In the genomic region with DNA sequence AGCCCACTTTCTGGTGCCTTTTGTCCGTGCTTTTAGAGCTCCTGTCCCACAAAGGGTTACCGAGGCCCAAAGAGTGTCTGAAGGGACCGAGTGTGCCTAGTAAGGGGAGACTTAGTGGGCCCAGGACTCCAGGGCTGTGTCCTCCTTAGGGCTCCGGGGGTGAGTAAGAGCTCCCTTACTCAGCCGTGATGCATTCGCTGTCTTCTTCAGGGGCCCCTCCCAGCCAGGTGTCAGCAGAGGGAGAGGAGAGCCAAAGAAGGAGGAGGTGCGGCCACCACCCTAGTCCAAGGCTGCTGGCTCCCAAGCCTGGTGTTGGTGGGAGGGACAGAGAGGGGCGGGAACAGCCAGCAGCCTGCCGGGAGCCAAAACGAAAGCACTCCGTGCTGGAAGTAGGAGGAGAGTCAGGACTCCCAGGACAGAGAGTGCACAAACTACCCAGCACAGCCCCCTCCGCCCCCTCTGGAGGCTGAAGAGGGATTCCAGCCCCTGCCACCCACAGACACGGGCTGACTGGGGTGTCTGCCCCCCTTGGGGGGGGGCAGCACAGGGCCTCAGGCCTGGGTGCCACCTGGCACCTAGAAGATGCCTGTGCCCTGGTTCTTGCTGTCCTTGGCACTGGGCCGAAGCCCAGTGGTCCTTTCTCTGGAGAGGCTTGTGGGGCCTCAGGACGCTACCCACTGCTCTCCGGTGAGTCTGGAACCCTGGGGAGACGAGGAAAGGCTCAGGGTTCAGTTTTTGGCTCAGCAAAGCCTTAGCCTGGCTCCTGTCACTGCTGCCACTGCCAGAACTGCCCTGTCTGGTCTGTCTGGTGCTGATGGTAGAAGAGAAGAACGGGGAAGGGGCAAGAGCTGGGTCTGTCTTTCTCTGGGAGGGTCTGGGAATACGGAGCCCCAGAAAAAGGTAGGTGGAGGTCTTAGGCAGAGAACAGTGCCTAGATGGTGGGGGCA, we compare ENCODE assay signal across 8 cellular contexts. TPM values are rescaled to one million over a fixed set of nuclear protein-coding genes. Genes with fewer than 3 reads are reported as not detected.
A peak's percentile ranks its signal among the peaks of the same experiment; 100 is the strongest.
DNase-seq lines count a peak whose midpoint lies in the region; ATAC-seq and TF ChIP-seq lines count a peak whose summit lies in the region.

A gene with protein sequence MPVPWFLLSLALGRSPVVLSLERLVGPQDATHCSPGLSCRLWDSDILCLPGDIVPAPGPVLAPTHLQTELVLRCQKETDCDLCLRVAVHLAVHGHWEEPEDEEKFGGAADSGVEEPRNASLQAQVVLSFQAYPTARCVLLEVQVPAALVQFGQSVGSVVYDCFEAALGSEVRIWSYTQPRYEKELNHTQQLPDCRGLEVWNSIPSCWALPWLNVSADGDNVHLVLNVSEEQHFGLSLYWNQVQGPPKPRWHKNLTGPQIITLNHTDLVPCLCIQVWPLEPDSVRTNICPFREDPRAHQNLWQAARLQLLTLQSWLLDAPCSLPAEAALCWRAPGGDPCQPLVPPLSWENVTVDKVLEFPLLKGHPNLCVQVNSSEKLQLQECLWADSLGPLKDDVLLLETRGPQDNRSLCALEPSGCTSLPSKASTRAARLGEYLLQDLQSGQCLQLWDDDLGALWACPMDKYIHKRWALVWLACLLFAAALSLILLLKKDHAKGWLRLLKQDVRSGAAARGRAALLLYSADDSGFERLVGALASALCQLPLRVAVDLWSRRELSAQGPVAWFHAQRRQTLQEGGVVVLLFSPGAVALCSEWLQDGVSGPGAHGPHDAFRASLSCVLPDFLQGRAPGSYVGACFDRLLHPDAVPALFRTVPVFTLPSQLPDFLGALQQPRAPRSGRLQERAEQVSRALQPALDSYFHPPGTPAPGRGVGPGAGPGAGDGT (plus strand): TSS at position 365 of the 947 bp plus-strand sequence. CDS start 218 bp downstream, at position 583.

- no peak for TF ChIP-seq CTCF in WERI-Rb-1 (IDR thresholded peaks at IDR 0.05; ENCODE audit: low read depth, low read length)

- H3K27me3 ChIP-seq in WERI-Rb-1 (ENCODE audit: insufficient read depth, low read depth, severe bottlenecking), result no peaks in the 10 kb centered on the region

- H3K36me3 ChIP-seq in WERI-Rb-1, result no peaks in the 10 kb centered on the region

- H3K4me3 ChIP-seq in WERI-Rb-1 (ENCODE audit: low read depth, low read length), result peak within 1 kb of the TSS; percentile 63

- ATAC-seq in left colon (peak; percentile 88), HG03460 (IDR thresholded peaks at IDR 0.05; ENCODE audit: unreplicated experiment) (no peak)

- intact Hi-C loops in left colon (cut with DNase I, micrococcal nuclease), result loop anchor here in 1 of 2 donors (10.0 kb wide), 1 partner anchor 62 kb away; no protein-coding TSS in a partner anchor

- DNase-seq in EH (ENCODE audit: low read depth) (peak; percentile 91), NCI-H146 treated with DMSO at 0.1 percent for 48 hours (lab: John Stamatoyannopoulos, UW; ENCODE audit: unreplicated experiment) (peak; percentile 63), WERI-Rb-1 (peak; percentile 92), dermis microvascular lymphatic vessel endothelial cell (ENCODE audit: low read depth in 2 of 2) (peak; percentile 39 to 80), left colon (peak; percentile 88 to 97), NOMO-1 treated with dmso at 0.1 percent for 144 hours (lab: John Stamatoyannopoulos, UW; ENCODE audit: unreplicated experiment) (no peak)
- peak; percentile 37 for DNase-seq in stimulated activated CD4-positive, alpha-beta T cell treated with anti-CD3 and anti-CD28 coated beads, Interleukin-12 subunit alpha, Interleukin-12 subunit beta, amount 100 ng/mL, for 4 hours

- H3K9me3 ChIP-seq in WERI-Rb-1 (ENCODE audit: severe bottlenecking), result peaks cover 3% of the 10 kb centered on the region

- peak within 1 kb of the TSS; percentile 95 for H3K27ac ChIP-seq in WERI-Rb-1

RNA-seq across cellular contexts. Expression of the gene that starts here (rescaled TPM):
- total RNA-seq in dermis microvascular lymphatic vessel endothelial cell (16.9 and 25.3 TPM in 2 replicates), left colon (10 to 100 TPM; 33.4 to 37.8 TPM)
